8 cellular contexts compared by ENCODE assay signal in genomic region chr13:39039033-39039432, GRCh38. TPM values are rescaled to one million over a fixed set of nuclear protein-coding genes. Genes with fewer than 3 reads are reported as not detected.
DNase-seq lines count a peak whose midpoint lies in the region; ATAC-seq, FAIRE-seq and TF ChIP-seq lines count a peak whose summit lies in the region.

No MANE protein-coding gene starts in this region.

- in situ Hi-C loops in K562 (cut with MboI) = no loop called here

- H3K36me3 ChIP-seq in HUES6 (ENCODE audit: control insufficient read depth, insufficient read depth, low read length) = peaks cover 5% of the 10 kb centered on the region
- peaks cover 8% of the 10 kb centered on the region; the same call in 2 of the 3 replicates for H3K36me3 ChIP-seq in K562 (ENCODE audit: control insufficient read depth, insufficient read depth, low read length)

- peaks cover 14% of the 10 kb centered on the region; the same call in 1 of the 2 replicates for H3K4me1 ChIP-seq in HUES6 (ENCODE audit: control insufficient read depth, insufficient read depth, low read length)
- peaks cover 7 to 11% of the 10 kb centered on the region in 2 experiments; a peak in 4 of 5 replicates for H3K4me1 ChIP-seq in K562 (replicated peaks in 1 of 2; ENCODE audit: control insufficient read depth in 2 of 2, insufficient read depth in 2 of 2, low read length in 2 of 2)
- H3K4me1 ChIP-seq in mononuclear cell (ENCODE audit: insufficient read depth, low read length) = peaks cover 52% of the 10 kb centered on the region

- peak overlapping the region; percentile 87 for H3K4me2 ChIP-seq in K562 (ENCODE audit: insufficient read depth, low read length)

- DNase-seq in AG09309 (ENCODE audit: low read depth) (no peak), K562 (ENCODE audit: extremely low read depth in 1 of 4, low spot score in 3 of 4) (peak in 1 of 4 experiments; percentile 6), NCI-H524 (lab: John Stamatoyannopoulos, UW) (no peak), NCI-H2029 (lab: John Stamatoyannopoulos, UW) (no peak)

- peak overlapping the region; percentile 67 for H2AFZ ChIP-seq in K562 (ENCODE audit: low read depth, low read length)

- ATAC-seq in K562 = no peak
- ATAC-seq in HG02759 (IDR thresholded peaks at IDR 0.05; ENCODE audit: unreplicated experiment) = no peak
- ATAC-seq in HG03354 (IDR thresholded peaks at IDR 0.05; ENCODE audit: poor library complexity, severe bottlenecking, unreplicated experiment) = no peak

- CTCF ChIA-PET in K562 (lab: Yijun Ruan, JAX; ENCODE audit: low intra/inter-chr PET ratio) = no interaction called here

- H3K4me3 ChIP-seq in AG09309 (ENCODE audit: control insufficient read depth, low read depth, low read length) (peak overlapping the region; percentile 74), HUES6 (ENCODE audit: low read depth, low read length) (peak overlapping the region; percentile 76), K562 (peak overlapping the region; percentile 87), mononuclear cell (ENCODE audit: low read length) (peak overlapping the region; percentile 93)

- WGBS in K562 (ENCODE audit: insufficient coverage, low coverage, missing lambda C conversion rate) = 3% methylated on average over 7 of the region's 7 CpGs

- H3K27ac ChIP-seq in HUES6 (ENCODE audit: low read depth, low read length) (no peak overlapping the region), K562 (ENCODE audit: extremely low read depth, low read depth, low read length) (peak overlapping the region; percentile 83; the same call in 2 of the 3 replicates)

- H3K9ac ChIP-seq in HUES6 (ENCODE audit: low read length) = no peak overlapping the region
- peak overlapping the region in 1 of 2 experiments; percentile 82; a peak in 3 of 4 replicates for H3K9ac ChIP-seq in K562 (ENCODE audit: insufficient read depth in 1 of 2, low read depth in 2 of 2, low read length in 2 of 2)

- H3K9me1 ChIP-seq in K562 (ENCODE audit: control insufficient read depth, insufficient read depth, low read length) = no peaks in the 10 kb centered on the region

- no TSS peak for BruUV-seq in K562 (replicated peaks; lab: Mats Ljungman, UMichigan)

- H3K9me3 ChIP-seq in HUES6 (ENCODE audit: control insufficient read depth, insufficient read depth, low read depth, low read length) (no peaks in the 10 kb centered on the region), K562 (replicated peaks; ENCODE audit: control insufficient read depth, insufficient read depth, low read depth, low read length) (no peaks in the 10 kb centered on the region), mononuclear cell (ENCODE audit: low read depth, low read length) (no peaks in the 10 kb centered on the region)

- peaks cover 9% of the 10 kb centered on the region; the same call in 1 of the 2 replicates for H4K20me1 ChIP-seq in K562 (replicated peaks; ENCODE audit: control insufficient read depth, insufficient read depth, low read length)

- intact Hi-C loops in K562 (cut with micrococcal nuclease) = no loop called here

- TF ChIP-seq POLR2A in K562 (conservative IDR thresholded peaks at IDR 0.05) = no peak

- no peak for TF ChIP-seq CTCF in AG09309 (IDR thresholded peaks at IDR 0.05; ENCODE audit: control insufficient read depth, insufficient read depth, low read depth, low read length, missing control alignments)
- TF ChIP-seq CTCF in K562 (IDR thresholded peaks at IDR 0.05 in 2 of 3, conservative IDR thresholded peaks at IDR 0.05 in 1 of 3; ENCODE audit: insufficient read depth in 2 of 3, low read depth in 1 of 3, low read length in 3 of 3) = no peak

- TF ChIP-seq RAD21 in K562 (CRISPR knock-in tag; conservative IDR thresholded peaks at IDR 0.05 in 1 of 2, IDR thresholded peaks at IDR 0.05 in 1 of 2) = no peak

- peaks cover 62% of the 10 kb centered on the region for H3K79me2 ChIP-seq in K562 (ENCODE audit: control insufficient read depth, insufficient read depth, low read length)

- no peak for TF ChIP-seq EP300 in K562 (IDR thresholded peaks at IDR 0.05; ENCODE audit: low read length)

- no peaks in the 10 kb centered on the region for H3K27me3 ChIP-seq in HUES6 (ENCODE audit: control insufficient read depth, insufficient read depth, low read length)
- no peaks in the 10 kb centered on the region for H3K27me3 ChIP-seq in K562 (ENCODE audit: control insufficient read depth in 2 of 2, insufficient read depth in 2 of 2, low read length in 2 of 2)
- no peaks in the 10 kb centered on the region for H3K27me3 ChIP-seq in mononuclear cell (ENCODE audit: insufficient read depth, low read length)

- POLR2A ChIA-PET in K562 (lab: Yijun Ruan, JAX) = interaction anchor here (1.6 kb wide), 1 partner anchor 9 kb away, joined by 3 read pairs; no protein-coding TSS in a partner anchor

- peak; percentile 35 for FAIRE-seq in K562 (lab: Jason Lieb, UNC)

TF ChIP-seq in K562, 482 proteins besides CTCF, POLR2A, EP300 and RAD21 (continues in another document):
- TF ChIP-seq XRCC4 (IDR thresholded peaks at IDR 0.05; ENCODE audit: extremely low read depth, insufficient read depth, insufficient read length) (no peak), ZNF212 (CRISPR knock-in tag; IDR thresholded peaks at IDR 0.05) (no peak)

RNA-seq across cellular contexts. Expression of gene NHLRC3, which starts 0.8 kb away (rescaled TPM):
- total RNA-seq in K562 (2011; cell fraction: chromatin; rRNA removed; ENCODE audit: low replicate concordance) = 20.6 and 46.6 TPM in 2 replicates
- total RNA-seq in K562 (2011; cell fraction: nucleolus; rRNA removed) = 12.7 and 17.6 TPM in 2 replicates
- 41.3 and 52.2 TPM in 2 replicates for total RNA-seq in K562 (2011; cell fraction: nucleoplasm; rRNA removed)
- 7.0 TPM in 2 replicates for total RNA-seq in K562 (2014; rRNA removed)
- 12.6 and 13.7 TPM in 2 replicates for total RNA-seq in K562 (2014; rRNA removed; fragmentation: Illumina TruSeq; extraction: Trizol)
- total RNA-seq in K562 (2015; rRNA removed; fragmentation: Illumina TruSeq; extraction: Trizol) = 13.8 and 15.3 TPM in 2 replicates
- 8.6 and 9.0 TPM in 2 replicates for total RNA-seq in K562 (2021)
- polyA plus RNA-seq in K562 (2011; rRNA removed) = 14.3 and 14.5 TPM in 2 replicates
- 3.5 and 12.3 TPM in 2 replicates for polyA plus RNA-seq in K562 (2011; cell fraction: cytosol; rRNA removed)
- polyA plus RNA-seq in K562 (2011; cell fraction: nucleus; rRNA removed) = 25.4 and 32.7 TPM in 2 replicates
- 9.3 and 12.7 TPM in 2 replicates for polyA plus RNA-seq in K562 (2012)
- polyA plus RNA-seq in K562 (2014; fragmentation: Illumina TruSeq; extraction: Trizol) = 8.1 and 8.8 TPM in 2 replicates
- 1 to 10 TPM; 5.5 to 7.4 TPM for polyA plus RNA-seq in K562 (2014; fragmentation: Nextera tagmentation; extraction: Ambion mirVana)
- 9.9 and 11.7 TPM in 2 replicates for polyA plus RNA-seq in K562 (2014; rRNA removed)
- polyA minus RNA-seq in K562 (2011; rRNA and poly(A)+ RNA removed) = 16.5 and 24.0 TPM in 2 replicates
- 2.8 and 3.4 TPM in 2 replicates for polyA minus RNA-seq in K562 (2011; cell fraction: cytosol; rRNA and poly(A)+ RNA removed)
- 15.8 and 28.2 TPM in 2 replicates for polyA minus RNA-seq in K562 (2011; cell fraction: nucleus; rRNA and poly(A)+ RNA removed)
- total RNA-seq in mononuclear cell = 9.9 TPM

RNA-seq across cellular contexts. Expression of gene PROSER1, which starts 1.1 kb away (rescaled TPM):
- total RNA-seq in K562 (2011; cell fraction: chromatin; rRNA removed; ENCODE audit: low replicate concordance) = 18.8 and 64.4 TPM in 2 replicates
- total RNA-seq in K562 (2011; cell fraction: nucleolus; rRNA removed) = 7.7 and 13.3 TPM in 2 replicates
- 28.7 and 43.1 TPM in 2 replicates for total RNA-seq in K562 (2011; cell fraction: nucleoplasm; rRNA removed)
- total RNA-seq in K562 (2014; rRNA removed) (6.6 and 9.2 TPM in 2 replicates), K562 (2014; rRNA removed; fragmentation: Illumina TruSeq; extraction: Trizol) (9.7 and 10.8 TPM in 2 replicates), K562 (2015; rRNA removed; fragmentation: Illumina TruSeq; extraction: Trizol) (7.4 and 9.3 TPM in 2 replicates), K562 (2021) (30.5 and 36.2 TPM in 2 replicates), mononuclear cell (45.2 TPM)
- polyA plus RNA-seq in K562 (2011; rRNA removed) (9.6 and 21.4 TPM in 2 replicates), K562 (2014; fragmentation: Illumina TruSeq; extraction: Trizol) (25.5 and 30.5 TPM in 2 replicates), K562 (2014; fragmentation: Nextera tagmentation; extraction: Ambion mirVana) (10 to 100 TPM; 10.4 to 10.5 TPM), K562 (2014; rRNA removed) (14.8 and 15.2 TPM in 2 replicates)
- polyA plus RNA-seq in K562 (2011; cell fraction: cytosol; rRNA removed) = 10.0 and 17.9 TPM in 2 replicates
- 37.3 and 48.0 TPM in 2 replicates for polyA plus RNA-seq in K562 (2011; cell fraction: nucleus; rRNA removed)
- polyA plus RNA-seq in K562 (2012) = 15.0 and 15.1 TPM in 2 replicates
- 13.9 and 17.9 TPM in 2 replicates for polyA minus RNA-seq in K562 (2011; rRNA and poly(A)+ RNA removed)
- polyA minus RNA-seq in K562 (2011; cell fraction: cytosol; rRNA and poly(A)+ RNA removed) = 13.1 and 16.5 TPM in 2 replicates
- 20.9 and 27.4 TPM in 2 replicates for polyA minus RNA-seq in K562 (2011; cell fraction: nucleus; rRNA and poly(A)+ RNA removed)

RNA-seq across cellular contexts. Expression of gene STOML3, which starts 48.4 kb away (rescaled TPM):
- total RNA-seq in K562 (2011; cell fraction: chromatin; rRNA removed; ENCODE audit: low replicate concordance) = not detected in 2 replicates
- not detected in 2 replicates for total RNA-seq in K562 (2011; cell fraction: nucleolus; rRNA removed)
- not detected in 2 replicates for total RNA-seq in K562 (2011; cell fraction: nucleoplasm; rRNA removed)
- total RNA-seq in K562 (2014; rRNA removed) = not detected in 2 replicates
- total RNA-seq in K562 (2014; rRNA removed; fragmentation: Illumina TruSeq; extraction: Trizol) = not detected in 2 replicates
- not detected in 2 replicates for total RNA-seq in K562 (2015; rRNA removed; fragmentation: Illumina TruSeq; extraction: Trizol)
- total RNA-seq in K562 (2021) = not detected in 2 replicates
- polyA plus RNA-seq in K562 (2011; rRNA removed) = not detected in 2 replicates
- not detected in 2 replicates for polyA plus RNA-seq in K562 (2011; cell fraction: cytosol; rRNA removed)
- polyA plus RNA-seq in K562 (2011; cell fraction: nucleus; rRNA removed) = not detected in 2 replicates
- not detected in 2 replicates for polyA plus RNA-seq in K562 (2012)
- not detected in 2 replicates for polyA plus RNA-seq in K562 (2014; fragmentation: Illumina TruSeq; extraction: Trizol)
- under 1 TPM in 1 of 2 experiments, not detected in 1; 0.04 TPM for polyA plus RNA-seq in K562 (2014; fragmentation: Nextera tagmentation; extraction: Ambion mirVana)
- not detected in 2 replicates for polyA plus RNA-seq in K562 (2014; rRNA removed)
- not detected in 2 replicates for polyA minus RNA-seq in K562 (2011; rRNA and poly(A)+ RNA removed)
- polyA minus RNA-seq in K562 (2011; cell fraction: cytosol; rRNA and poly(A)+ RNA removed) = not detected in 2 replicates
- polyA minus RNA-seq in K562 (2011; cell fraction: nucleus; rRNA and poly(A)+ RNA removed) = not detected in 2 replicates
- total RNA-seq in mononuclear cell = not detected
